ENCODE assay signal across 29 cellular contexts in the genomic region with DNA sequence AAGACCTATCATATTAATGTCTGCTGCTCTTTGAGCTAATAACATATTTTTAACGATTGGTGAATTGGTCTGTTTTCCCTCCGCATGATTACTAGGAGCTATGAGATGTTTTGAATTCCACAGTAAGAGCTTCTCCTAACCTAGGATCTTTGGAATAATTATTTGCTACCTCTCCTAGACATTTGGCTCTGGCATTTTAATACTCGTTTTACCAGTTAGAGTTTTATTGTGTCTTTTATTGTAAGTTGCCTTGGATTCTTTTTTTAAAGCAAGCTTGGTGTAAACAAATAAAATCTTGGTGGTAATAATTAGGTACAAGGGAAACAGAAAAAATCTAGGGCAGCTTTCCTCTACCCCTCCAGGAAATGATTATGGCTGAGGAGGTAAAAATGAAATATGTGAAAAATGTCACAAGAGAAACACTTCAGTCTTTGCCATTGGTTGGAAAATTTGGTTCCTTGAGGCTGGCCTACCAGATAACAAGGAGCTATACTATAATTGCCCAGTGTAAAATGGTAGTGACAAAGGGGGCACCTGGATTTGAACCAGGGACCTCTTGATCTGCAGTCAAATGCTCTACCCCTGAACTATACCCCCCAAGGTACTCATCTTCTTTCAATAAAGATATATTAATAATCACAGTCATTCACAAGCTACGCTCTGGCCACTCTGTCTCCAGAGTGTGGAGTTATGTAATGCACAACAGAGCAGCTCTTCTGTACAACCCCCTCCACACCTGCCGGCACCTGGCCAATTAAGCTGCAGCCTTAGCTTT.
"Had no signal": no experiment of that assay in that cellular context is flagged by ENCODE, and none has a peak within 500 bp of the region (broad histone marks: within the 10 kb centered on the region; RNA-seq: fewer than 3 reads in every experiment).

No MANE protein-coding gene starts in this region.

- H3K36me3 ChIP-seq: esophagus muscularis mucosa, heart right ventricle, left lung, neural progenitor cell, spleen, thoracic aorta, tibial nerve, upper lobe of left lung had no signal

- FAIRE-seq: endothelial cell of umbilical vein, islet of Langerhans, urothelium cell line had no signal

- H3K4me3 Mint-ChIP-seq: naive thymus-derived CD4-positive, alpha-beta T cell; nephron; neural progenitor cell; stimulated activated naive B cell treated with anti-CD40 and anti-IgM and Interleukin-4, amounts not matched to agents 10 μg/mL and 1 μg/mL and 100 μg/mL, for 72 hours; stimulated activated naive CD8-positive, alpha-beta T cell treated with anti-CD3 and anti-CD28 coated beads, Interleukin-15, Interleukin-2, amounts not matched to agents 100 ng/mL and 50 ng/mL, for 24 hours had no signal

- H3K4me1 ChIP-seq: esophagus muscularis mucosa, heart right ventricle, left lung, neural progenitor cell, parathyroid adenoma, psoas muscle, spleen, tibial nerve, upper lobe of left lung had no signal

- H3K4me3 ChIP-seq: coronary artery, esophagus muscularis mucosa, heart right ventricle, left lung, neural progenitor cell, psoas muscle, skin epidermis, spleen, thoracic aorta, tibial nerve, upper lobe of left lung had no signal

- H3K9ac ChIP-seq: neural progenitor cell, parathyroid adenoma had no signal

- DNase-seq: dermis blood vessel endothelial cell; effector memory CD4-positive, alpha-beta T cell; foreskin melanocyte; glutamatergic neuron; heart right ventricle; hippocampal formation; left cardiac atrium; left lung; mesenchymal stem cell; midbrain; naive thymus-derived CD4-positive, alpha-beta T cell; psoas muscle; right cardiac atrium; spleen; stimulated activated CD4-positive, alpha-beta T cell treated with anti-CD3 and anti-CD28 coated beads, Interleukin-4, amount 100 ng/mL, for 4 hours; stimulated activated naive B cell treated with anti-CD40 and anti-IgM and Interleukin-4, amounts not matched to agents 10 μg/mL and 1 μg/mL and 100 μg/mL, for 72 hours; upper lobe of left lung had no signal

- H2AFZ ChIP-seq: neural progenitor cell, parathyroid adenoma had no signal

- H3K27ac ChIP-seq: coronary artery, esophagus muscularis mucosa, heart right ventricle, left lung, neural progenitor cell, parathyroid adenoma, psoas muscle, skin epidermis, spleen, thoracic aorta, tibial nerve, upper lobe of left lung had no signal

- H3K27ac Mint-ChIP-seq: naive thymus-derived CD4-positive, alpha-beta T cell; nephron; neural progenitor cell; stimulated activated naive B cell treated with anti-CD40 and anti-IgM and Interleukin-4, amounts not matched to agents 10 μg/mL and 1 μg/mL and 100 μg/mL, for 72 hours; stimulated activated naive CD8-positive, alpha-beta T cell treated with anti-CD3 and anti-CD28 coated beads, Interleukin-15, Interleukin-2, amounts not matched to agents 100 ng/mL and 50 ng/mL, for 24 hours had no signal

- H3K36me3 Mint-ChIP-seq: neural progenitor cell had no signal

- H3K79me2 ChIP-seq: parathyroid adenoma had no signal

- H3K27me3 ChIP-seq: esophagus muscularis mucosa, heart right ventricle, left lung, neural progenitor cell, spleen, tibial nerve, upper lobe of left lung had no signal

- H3K4me2 ChIP-seq: neural progenitor cell had no signal

- H3K4me1 Mint-ChIP-seq: naive thymus-derived CD4-positive, alpha-beta T cell; nephron; neural progenitor cell; stimulated activated naive B cell treated with anti-CD40 and anti-IgM and Interleukin-4, amounts not matched to agents 10 μg/mL and 1 μg/mL and 100 μg/mL, for 72 hours had no signal

- ATAC-seq: heart right ventricle; left cardiac atrium; left lung; naive thymus-derived CD4-positive, alpha-beta T cell; psoas muscle; right cardiac atrium; stimulated activated naive B cell treated with anti-CD40 and anti-IgM and Interleukin-4, amounts not matched to agents 10 μg/mL and 1 μg/mL and 100 μg/mL, for 72 hours had no signal
